ENCODE assay signal across 32 cellular contexts in the genomic region with DNA sequence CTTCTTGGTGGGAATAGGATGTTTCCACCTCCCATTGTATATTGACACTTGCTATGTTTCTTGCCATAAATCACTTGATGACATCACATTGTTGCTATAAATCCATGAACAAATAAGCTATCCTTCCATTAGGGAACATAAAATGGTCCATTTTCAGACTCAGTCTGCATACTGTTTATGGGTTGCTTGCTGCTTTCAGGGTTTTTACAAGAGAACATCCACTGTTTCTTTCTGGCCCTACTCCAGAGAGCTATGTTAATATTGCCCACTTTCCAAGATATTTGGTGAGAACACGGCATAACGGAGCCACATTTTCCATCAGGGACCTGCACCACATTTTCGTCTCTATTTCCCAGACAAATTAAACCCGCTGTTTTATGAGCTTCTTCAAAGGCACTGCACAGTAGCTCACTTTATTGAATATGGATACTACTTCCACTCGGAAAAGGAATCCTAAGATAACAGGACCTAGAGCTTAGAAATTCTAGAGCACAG.
"Had no signal": no experiment of that assay in that cellular context is flagged by ENCODE, and none has a peak within 500 bp of the region (broad histone marks: within the 10 kb centered on the region; RNA-seq: fewer than 3 reads in every experiment).

No MANE protein-coding gene starts in this region.

- DNase-seq: activated B cell treated with CpG ODN at 0.5 μM for 24 hours; activated CD4-positive, alpha-beta T cell treated with anti-CD3 and anti-CD28 coated beads for 48 hours; activated CD4-positive, alpha-beta T cell treated with anti-CD3 and anti-CD28 coated beads, Interleukin-2, amount 50 U/mL, for 1 hour; activated CD4-positive, alpha-beta T cell treated with anti-CD3 and anti-CD28 coated beads, Interleukin-2, amount 50 U/mL, for 48 hours; activated CD8-positive, alpha-beta memory T cell treated with anti-CD3 and anti-CD28 coated beads, Interleukin-2, amount 10 ng/mL, durations not matched to agents 7 days and 5 days; activated CD8-positive, alpha-beta memory T cell treated with anti-CD3 and anti-CD28 coated beads, Interleukin-2, amount 50 U/mL, for 4 hours; activated CD8-positive, alpha-beta T cell treated with anti-CD3 and anti-CD28 coated beads, Interleukin-2, amount 10 ng/mL, durations not matched to agents 7 days and 5 days; activated effector memory CD4-positive, alpha-beta T cell treated with anti-CD3 and anti-CD28 coated beads, Interleukin-2, amount 50 U/mL, for 16 hours; activated naive CD4-positive, alpha-beta T cell treated with anti-CD3 and anti-CD28 coated beads for 36 hours; activated naive CD8-positive, alpha-beta T cell treated with anti-CD3 and anti-CD28 coated beads for 36 hours; activated naive CD8-positive, alpha-beta T cell treated with anti-CD3 and anti-CD28 coated beads, Interleukin-2, amount 50 U/mL, for 24 hours; activated T-cell treated with anti-CD3 and anti-CD28 coated beads, Interleukin-2, amount 50 U/mL, for 1 hour; activated T-cell treated with anti-CD3 and anti-CD28 coated beads, Interleukin-2, amount 50 U/mL, for 48 hours; adrenal gland; amygdala; aorta; central memory CD4-positive, alpha-beta T cell; cerebellar nuclear complex; colonic mucosa; effector CD8-positive, alpha-beta T cell; foreskin fibroblast; head of caudate nucleus; T-helper 1 cell; T-helper 17 cell; T1000; WERI-Rb-1 had no signal

- H3K4me3 ChIP-seq: adrenal gland, breast epithelium, cardiac muscle cell, colonic mucosa had no signal

- ATAC-seq: activated CD4-positive, CD25-positive, alpha-beta regulatory T cell treated with anti-CD3 and anti-CD28 coated beads, Interleukin-2, amount 50 U/mL, for 24 hours; activated CD8-positive, alpha-beta memory T cell treated with anti-CD3 and anti-CD28 coated beads, Interleukin-2, amount 10 ng/mL, durations not matched to agents 7 days and 5 days; activated CD8-positive, alpha-beta T cell treated with anti-CD3 and anti-CD28 coated beads, Interleukin-2, amount 10 ng/mL, durations not matched to agents 7 days and 5 days; activated naive CD8-positive, alpha-beta T cell treated with anti-CD3 and anti-CD28 coated beads, Interleukin-2, amount 50 U/mL, for 24 hours; esophagus mucosa; T-helper 17 cell had no signal

- H3K4me1 ChIP-seq: adrenal gland, breast epithelium, colonic mucosa had no signal

- H3K9me3 ChIP-seq: adrenal gland, colonic mucosa had no signal

- H3K27me3 ChIP-seq: adrenal gland, breast epithelium, cardiac muscle cell, colonic mucosa had no signal

- FAIRE-seq: endometrium, endothelial cell of umbilical vein had no signal

- H3K27ac ChIP-seq: adrenal gland, breast epithelium, cardiac muscle cell, colonic mucosa, WERI-Rb-1 had no signal

- H3K36me3 ChIP-seq: adrenal gland, breast epithelium, cardiac muscle cell, colonic mucosa, WERI-Rb-1 had no signal
